In genomic region chr3:111981457-111981763, GRCh38 we compare ENCODE assay signal across 1 cellular context.
TF ChIP-seq lines count a peak whose summit lies in the region.

No MANE protein-coding gene starts in this region.

TF ChIP-seq in endothelial cell of umbilical vein, 7 proteins besides CTCF, POLR2A, EP300 and RAD21:
- TF ChIP-seq FOS (IDR thresholded peaks at IDR 0.05; ENCODE audit: borderline replicate concordance, insufficient read depth, low read length) (no peak), EZH2 (IDR thresholded peaks at IDR 0.05; ENCODE audit: borderline replicate concordance, low read depth, low read length, severe bottlenecking) (no peak), JUN (IDR thresholded peaks at IDR 0.05; ENCODE audit: borderline replicate concordance, insufficient read depth, insufficient read length, low read depth) (no peak), GATA2 (IDR thresholded peaks at IDR 0.05; ENCODE audit: insufficient read depth, insufficient read length, low read depth, low read length) (no peak), POLR2AphosphoS5 (IDR thresholded peaks at IDR 0.05; ENCODE audit: insufficient read depth, low read depth, low read length) (no peak)
